In genomic region chr7:127374181-127374580, GRCh38 we compare ENCODE assay signal across 34 cellular contexts.
"Had no signal": no experiment of that assay in that cellular context is flagged by ENCODE, and none has a peak within 500 bp of the region (broad histone marks: within the 10 kb centered on the region; RNA-seq: fewer than 3 reads in every experiment).

No MANE protein-coding gene starts in this region.

- H3K4me2 ChIP-seq: PC-9 had no signal

- H3K27ac ChIP-seq: brain microvascular endothelial cell, cardiac muscle cell, PC-9, RWPE1, VCaP had no signal

- ATAC-seq: activated CD8-positive, alpha-beta memory T cell treated with anti-CD3 and anti-CD28 coated beads, Interleukin-2, amount 10 ng/mL, durations not matched to agents 7 days and 5 days; activated T-cell treated with anti-CD3 and anti-CD28 coated beads, Interleukin-2, amount 50 U/mL, for 72 hours; activated T-helper 17 cell treated with anti-CD3 and anti-CD28 coated beads, Interleukin-2, amount 50 U/mL, for 72 hours; Right ventricle myocardium inferior had no signal

- H3K27ac Mint-ChIP-seq: activated B cell treated with CpG ODN at 0.5 μM for 24 hours; activated CD4-positive, alpha-beta memory T cell treated with anti-CD3 and anti-CD28 coated beads, Interleukin-2, amount 10 ng/mL, durations not matched to agents 7 days and 5 days; activated CD8-positive, alpha-beta memory T cell treated with anti-CD3 and anti-CD28 coated beads, Interleukin-2, amount 10 ng/mL, durations not matched to agents 7 days and 5 days; activated naive CD8-positive, alpha-beta T cell treated with anti-CD3 and anti-CD28 coated beads for 36 hours; activated T-cell treated with anti-CD3 and anti-CD28 coated beads, Interleukin-2, amount 50 U/mL, for 72 hours; activated T-helper 17 cell treated with anti-CD3 and anti-CD28 coated beads, Interleukin-2, amount 50 U/mL, for 72 hours had no signal

- H3K4me3 Mint-ChIP-seq: activated B cell treated with CpG ODN at 0.5 μM for 24 hours; activated CD4-positive, alpha-beta memory T cell treated with anti-CD3 and anti-CD28 coated beads, Interleukin-2, amount 10 ng/mL, durations not matched to agents 7 days and 5 days; activated CD8-positive, alpha-beta memory T cell treated with anti-CD3 and anti-CD28 coated beads, Interleukin-2, amount 10 ng/mL, durations not matched to agents 7 days and 5 days; activated naive CD8-positive, alpha-beta T cell treated with anti-CD3 and anti-CD28 coated beads for 36 hours; activated T-cell treated with anti-CD3 and anti-CD28 coated beads, Interleukin-2, amount 50 U/mL, for 72 hours; activated T-helper 17 cell treated with anti-CD3 and anti-CD28 coated beads, Interleukin-2, amount 50 U/mL, for 72 hours; central memory CD8-positive, alpha-beta T cell had no signal

- H2AFZ ChIP-seq: PC-9 had no signal

- DNase-seq: activated B cell treated with CpG ODN at 0.5 μM for 24 hours; activated CD4-positive, alpha-beta memory T cell treated with anti-CD3 and anti-CD28 coated beads, Interleukin-2, amount 10 ng/mL, durations not matched to agents 7 days and 5 days; activated CD4-positive, alpha-beta T cell treated with anti-CD3 and anti-CD28 coated beads for 4 hours; activated CD4-positive, CD25-positive, alpha-beta regulatory T cell treated with anti-CD3 and anti-CD28 coated beads, Interleukin-2, amount 50 U/mL, for 72 hours; activated CD8-positive, alpha-beta memory T cell treated with anti-CD3 and anti-CD28 coated beads for 24 hours; activated CD8-positive, alpha-beta memory T cell treated with anti-CD3 and anti-CD28 coated beads, Interleukin-2, amount 10 ng/mL, durations not matched to agents 7 days and 5 days; activated CD8-positive, alpha-beta memory T cell treated with anti-CD3 and anti-CD28 coated beads, Interleukin-2, amount 50 U/mL, for 48 hours; activated effector memory CD4-positive, alpha-beta T cell treated with anti-CD3 and anti-CD28 coated beads, Interleukin-2, amount 50 U/mL, for 16 hours; activated naive CD4-positive, alpha-beta T cell; activated naive CD4-positive, alpha-beta T cell treated with anti-CD3 and anti-CD28 coated beads, Interleukin-2, amount 50 U/mL, for 16 hours; activated naive CD8-positive, alpha-beta T cell treated with anti-CD3 and anti-CD28 coated beads for 36 hours; activated T-cell treated with anti-CD3 and anti-CD28 coated beads, Interleukin-2, amount 50 U/mL, for 72 hours; amniotic stem cell; aorta; brain microvascular endothelial cell; MG63; NCI-H1048; NCI-H1105 treated with DMSO at 0.1 percent for 48 hours; NCI-H1436 treated with DMSO at 0.1 percent for 48 hours; NCI-H1694 treated with DMSO at 0.1 percent for 48 hours; NCI-H2029; NCI-H345; NCI-H524 treated with DMSO at 0.1 percent for 48 hours; PC-9; SW 1271; T-helper 1 cell; T-helper 2 cell; T-helper 9 cell had no signal

- H3K9me3 ChIP-seq: MG63 had no signal

- H3K27me3 ChIP-seq: brain microvascular endothelial cell, cardiac muscle cell, MG63 had no signal

- H3K9me3 Mint-ChIP-seq: activated B cell treated with CpG ODN at 0.5 μM for 24 hours; activated CD4-positive, alpha-beta memory T cell treated with anti-CD3 and anti-CD28 coated beads, Interleukin-2, amount 10 ng/mL, durations not matched to agents 7 days and 5 days; activated naive CD8-positive, alpha-beta T cell treated with anti-CD3 and anti-CD28 coated beads for 36 hours; activated T-cell treated with anti-CD3 and anti-CD28 coated beads, Interleukin-2, amount 50 U/mL, for 72 hours; activated T-helper 17 cell treated with anti-CD3 and anti-CD28 coated beads, Interleukin-2, amount 50 U/mL, for 72 hours; central memory CD8-positive, alpha-beta T cell had no signal

- H3K4me3 ChIP-seq: cardiac muscle cell, MG63, PC-9 had no signal

- H3K27me3 Mint-ChIP-seq: activated B cell treated with CpG ODN at 0.5 μM for 24 hours; activated CD4-positive, alpha-beta memory T cell treated with anti-CD3 and anti-CD28 coated beads, Interleukin-2, amount 10 ng/mL, durations not matched to agents 7 days and 5 days; activated CD8-positive, alpha-beta memory T cell treated with anti-CD3 and anti-CD28 coated beads, Interleukin-2, amount 10 ng/mL, durations not matched to agents 7 days and 5 days; activated naive CD8-positive, alpha-beta T cell treated with anti-CD3 and anti-CD28 coated beads for 36 hours; activated T-helper 17 cell treated with anti-CD3 and anti-CD28 coated beads, Interleukin-2, amount 50 U/mL, for 72 hours; central memory CD8-positive, alpha-beta T cell had no signal
